In the genomic region with DNA sequence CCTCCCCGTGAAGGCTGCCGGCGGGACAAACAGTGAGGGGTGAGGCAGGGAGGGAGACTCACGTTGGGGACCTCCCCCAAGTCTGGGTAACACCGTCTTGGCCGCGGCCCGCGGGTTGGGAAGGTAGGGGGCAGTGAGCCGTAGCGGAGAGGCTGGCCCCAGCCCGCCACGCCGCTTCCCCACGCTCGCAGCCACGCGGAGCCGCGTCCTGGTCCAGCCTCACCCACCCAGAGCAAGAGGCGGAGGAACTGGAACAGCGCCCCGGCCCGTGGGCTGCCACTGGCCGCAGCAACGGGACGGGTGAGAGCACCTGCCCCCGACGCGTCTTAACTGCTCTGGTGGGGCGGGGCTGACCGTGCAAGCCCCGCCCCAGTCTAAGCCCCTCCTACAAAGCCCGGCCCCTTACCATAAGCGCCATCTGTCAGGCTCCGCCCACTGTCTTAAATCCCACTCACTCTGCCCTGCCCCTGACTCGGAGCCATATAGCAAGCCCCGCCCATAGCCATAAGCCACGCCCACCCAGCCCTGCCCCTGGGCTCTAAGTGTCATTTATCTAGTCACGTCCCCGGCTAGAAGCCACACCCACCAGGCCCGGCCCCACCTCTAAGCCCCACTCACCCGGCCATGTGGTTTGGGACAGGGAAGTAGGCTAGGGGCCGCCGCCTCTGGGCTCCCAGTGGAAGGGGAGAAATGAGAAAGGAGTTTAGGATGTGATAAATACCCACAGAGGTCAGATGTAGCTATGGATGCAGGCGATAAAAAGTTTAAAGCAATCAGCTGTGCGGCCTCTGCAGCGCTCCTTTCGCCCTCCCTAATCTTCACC, we compare ENCODE assay signal across 8 cellular contexts. TPM values are rescaled to one million over a fixed set of nuclear protein-coding genes. Genes with fewer than 3 reads are reported as not detected.
DNase-seq lines count a peak whose midpoint lies in the region; ATAC-seq and TF ChIP-seq lines count a peak whose summit lies in the region.

No MANE protein-coding gene starts in this region.

- peaks cover 42% of the 10 kb centered on the region for H3K27me3 Mint-ChIP-seq in WTC11 (ENCODE audit: low read depth)

- H3K4me3 ChIP-seq in cardiac fibroblast (replicated peaks in 1 of 2; ENCODE audit: low read depth in 2 of 2, low read length in 2 of 2) = peak overlapping the region in 1 of 2 donors; percentile 21

- no peaks in the 10 kb centered on the region for H3K36me3 Mint-ChIP-seq in WTC11

- TF ChIP-seq CTCF in WTC11 (IDR thresholded peaks at IDR 0.05) = no peak
- TF ChIP-seq CTCF in cardiac fibroblast (IDR thresholded peaks at IDR 0.05; ENCODE audit: low read depth, low read length) = no peak

- H3K4me3 Mint-ChIP-seq in WTC11 = peak overlapping the region; percentile 68

- POLR2A ChIA-PET in WTC11 (lab: Charles Lee) = no interaction called here

- H3K27ac Mint-ChIP-seq in WTC11 = no peak overlapping the region

- CTCF ChIA-PET in WTC11 (lab: Charles Lee) = no interaction called here

- DNase-seq in NCI-H2107 (lab: John Stamatoyannopoulos, UW) = peak; percentile 67
- peak; percentile 100 for DNase-seq in WTC11 (ENCODE audit: low spot score)
- peak; percentile 68 to 79 for DNase-seq in cardiac fibroblast (ENCODE audit: low read depth in 2 of 2)
- DNase-seq in iris pigment epithelial cell (ENCODE audit: low read depth) = peak; percentile 78
- DNase-seq in stimulated activated CD4-positive, alpha-beta T cell treated with anti-CD3 and anti-CD28 coated beads, Interleukin-15, amount 100 ng/mL, for 1 hour (ENCODE audit: low read depth in 1 of 2, low spot score in 1 of 2) = peak; percentile 60 to 88
- no peak for DNase-seq in NK-92 (lab: John Stamatoyannopoulos, UW; ENCODE audit: unreplicated experiment)

- ATAC-seq in GM18502 (IDR thresholded peaks at IDR 0.05; ENCODE audit: poor library complexity, unreplicated experiment) (peak; percentile 88), HG02938 (IDR thresholded peaks at IDR 0.05; ENCODE audit: unreplicated experiment) (peak; percentile 83), WTC11 (peak; percentile 98)

- H3K4me1 Mint-ChIP-seq in WTC11 = peaks cover 17% of the 10 kb centered on the region

- no peaks in the 10 kb centered on the region for H3K9me3 Mint-ChIP-seq in WTC11

TF ChIP-seq in WTC11, 78 proteins besides CTCF, POLR2A, EP300 and RAD21:
- no peak for TF ChIP-seq ZBTB21 (CRISPR knock-in tag; IDR thresholded peaks at IDR 0.05; ENCODE audit: borderline replicate concordance)
- TF ChIP-seq, protein P1, sequence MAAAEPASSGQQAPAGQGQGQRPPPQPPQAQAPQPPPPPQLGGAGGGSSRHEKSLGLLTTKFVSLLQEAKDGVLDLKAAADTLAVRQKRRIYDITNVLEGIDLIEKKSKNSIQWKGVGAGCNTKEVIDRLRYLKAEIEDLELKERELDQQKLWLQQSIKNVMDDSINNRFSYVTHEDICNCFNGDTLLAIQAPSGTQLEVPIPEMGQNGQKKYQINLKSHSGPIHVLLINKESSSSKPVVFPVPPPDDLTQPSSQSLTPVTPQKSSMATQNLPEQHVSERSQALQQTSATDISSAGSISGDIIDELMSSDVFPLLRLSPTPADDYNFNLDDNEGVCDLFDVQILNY (CRISPR knock-in tag; IDR thresholded peaks at IDR 0.05) = 0 out of 2 replicates have a peak, but pooled peaks have one; percentile 53
- no peak for TF ChIP-seq NR3C1 (CRISPR knock-in tag; conservative IDR thresholded peaks at IDR 0.05; ENCODE audit: low read depth)
- TF ChIP-seq, protein P2, sequence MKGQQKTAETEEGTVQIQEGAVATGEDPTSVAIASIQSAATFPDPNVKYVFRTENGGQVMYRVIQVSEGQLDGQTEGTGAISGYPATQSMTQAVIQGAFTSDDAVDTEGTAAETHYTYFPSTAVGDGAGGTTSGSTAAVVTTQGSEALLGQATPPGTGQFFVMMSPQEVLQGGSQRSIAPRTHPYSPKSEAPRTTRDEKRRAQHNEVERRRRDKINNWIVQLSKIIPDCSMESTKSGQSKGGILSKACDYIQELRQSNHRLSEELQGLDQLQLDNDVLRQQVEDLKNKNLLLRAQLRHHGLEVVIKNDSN (CRISPR knock-in tag; IDR thresholded peaks at IDR 0.05) = 0 out of 2 replicates have a peak, but pooled peaks have one; percentile 8
- peak; percentile 61; the same call in 1 of the 2 replicates for TF ChIP-seq FOXP1 (CRISPR knock-in tag; IDR thresholded peaks at IDR 0.05; ENCODE audit: borderline replicate concordance)
- peak; percentile 75 for TF ChIP-seq SP1 (CRISPR knock-in tag; conservative IDR thresholded peaks at IDR 0.05)
- TF ChIP-seq, protein P3, sequence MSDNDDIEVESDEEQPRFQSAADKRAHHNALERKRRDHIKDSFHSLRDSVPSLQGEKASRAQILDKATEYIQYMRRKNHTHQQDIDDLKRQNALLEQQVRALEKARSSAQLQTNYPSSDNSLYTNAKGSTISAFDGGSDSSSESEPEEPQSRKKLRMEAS (CRISPR knock-in tag; IDR thresholded peaks at IDR 0.05) = peak; percentile 41; the same call in 1 of the 2 replicates

RNA-seq across cellular contexts. Expression of a gene that starts 2.1 kb away (rescaled TPM):
- total RNA-seq in WTC11 (2021) = 0.53 TPM in 1 of 3 replicates, not detected in the others

RNA-seq across cellular contexts. Expression of a gene that starts 45.0 kb away (rescaled TPM):
- total RNA-seq in WTC11 (2021) = 144 to 160 TPM (median 149 TPM) in 3 replicates
